Comparison of ENCODE assay signal across 26 cellular contexts in genomic region chr15:93271871-93272270, GRCh38.
"Had no signal": no experiment of that assay in that cellular context is flagged by ENCODE, and none has a peak within 500 bp of the region (broad histone marks: within the 10 kb centered on the region; RNA-seq: fewer than 3 reads in every experiment).

No MANE protein-coding gene starts in this region.

- H3K4me3 ChIP-seq: body of pancreas, esophagus squamous epithelium, gastroesophageal sphincter had no signal

- H3K4me1 ChIP-seq: body of pancreas, esophagus squamous epithelium, gastroesophageal sphincter had no signal

- H3K4me1 Mint-ChIP-seq: activated CD4-positive, alpha-beta T cell treated with anti-CD3 and anti-CD28 coated beads for 36 hours; activated CD4-positive, alpha-beta T cell treated with anti-CD3 and anti-CD28 coated beads, Interleukin-2, amount 10 ng/mL, durations not matched to agents 24 days and 14 days; activated T-helper 17 cell treated with anti-CD3 and anti-CD28 coated beads, Interleukin-2, amount 50 U/mL, for 72 hours had no signal

- H3K27ac ChIP-seq: body of pancreas, epithelial cell of prostate, esophagus squamous epithelium, gastroesophageal sphincter had no signal

- H3K9me3 ChIP-seq: body of pancreas had no signal

- H3K36me3 Mint-ChIP-seq: activated CD4-positive, alpha-beta memory T cell treated with anti-CD3 and anti-CD28 coated beads for 36 hours; activated naive CD8-positive, alpha-beta T cell had no signal

- H3K27me3 ChIP-seq: body of pancreas, esophagus squamous epithelium, gastroesophageal sphincter had no signal

- H3K27ac Mint-ChIP-seq: activated CD4-positive, alpha-beta memory T cell treated with anti-CD3 and anti-CD28 coated beads for 36 hours; activated CD4-positive, alpha-beta T cell treated with anti-CD3 and anti-CD28 coated beads for 36 hours; activated CD4-positive, alpha-beta T cell treated with anti-CD3 and anti-CD28 coated beads, Interleukin-2, amount 10 ng/mL, durations not matched to agents 24 days and 14 days; activated CD8-positive, alpha-beta T cell treated with anti-CD3 and anti-CD28 coated beads, Interleukin-2, amount 10 ng/mL, durations not matched to agents 7 days and 5 days; activated naive CD8-positive, alpha-beta T cell; activated T-helper 17 cell treated with anti-CD3 and anti-CD28 coated beads, Interleukin-2, amount 50 U/mL, for 72 hours; effector memory CD8-positive, alpha-beta T cell had no signal

- DNase-seq: activated CD4-positive, alpha-beta memory T cell treated with anti-CD3 and anti-CD28 coated beads for 36 hours; activated CD4-positive, alpha-beta T cell treated with anti-CD3 and anti-CD28 coated beads for 36 hours; activated CD4-positive, alpha-beta T cell treated with anti-CD3 and anti-CD28 coated beads, Interleukin-2, amount 10 ng/mL, durations not matched to agents 24 days and 14 days; activated CD4-positive, CD25-positive, alpha-beta regulatory T cell; activated CD4-positive, CD25-positive, alpha-beta regulatory T cell treated with anti-CD3 and anti-CD28 coated beads, Interleukin-2, amount 50 U/mL, for 72 hours; activated CD8-positive, alpha-beta T cell treated with anti-CD3 and anti-CD28 coated beads, Interleukin-2, amount 10 ng/mL, durations not matched to agents 7 days and 5 days; activated effector memory CD4-positive, alpha-beta T cell treated with Interleukin-2 at 50 U/mL for 16 hours; activated gamma-delta T cell treated with Interleukin-2 at 50 U/mL for 16 hours; activated naive CD4-positive, alpha-beta T cell treated with anti-CD3 and anti-CD28 coated beads, Interleukin-2, amount 50 U/mL, for 16 hours; activated naive CD4-positive, alpha-beta T cell treated with Interleukin-2 at 50 U/mL for 16 hours; activated T-cell treated with anti-CD3 and anti-CD28 coated beads, Interleukin-2, amount 50 U/mL, for 4 hours; amniotic stem cell; aorta; body of pancreas; caudate nucleus; cortex of kidney; dermis blood vessel endothelial cell; effector CD4-positive, alpha-beta T cell; effector memory CD8-positive, alpha-beta T cell; esophagus squamous epithelium; foreskin melanocyte; T-helper 2 cell had no signal

- ATAC-seq: activated CD4-positive, alpha-beta T cell treated with anti-CD3 and anti-CD28 coated beads for 36 hours; activated CD8-positive, alpha-beta T cell treated with anti-CD3 and anti-CD28 coated beads, Interleukin-2, amount 10 ng/mL, durations not matched to agents 7 days and 5 days; activated T-cell treated with anti-CD3 and anti-CD28 coated beads, Interleukin-2, amount 50 U/mL, for 4 hours; activated T-helper 17 cell treated with anti-CD3 and anti-CD28 coated beads, Interleukin-2, amount 50 U/mL, for 72 hours; body of pancreas; effector memory CD8-positive, alpha-beta T cell; gastroesophageal sphincter had no signal

- H3K4me3 Mint-ChIP-seq: activated CD4-positive, alpha-beta memory T cell treated with anti-CD3 and anti-CD28 coated beads for 36 hours; activated CD4-positive, alpha-beta T cell treated with anti-CD3 and anti-CD28 coated beads for 36 hours; activated CD4-positive, alpha-beta T cell treated with anti-CD3 and anti-CD28 coated beads, Interleukin-2, amount 10 ng/mL, durations not matched to agents 24 days and 14 days; activated CD8-positive, alpha-beta T cell treated with anti-CD3 and anti-CD28 coated beads, Interleukin-2, amount 10 ng/mL, durations not matched to agents 7 days and 5 days; activated naive CD8-positive, alpha-beta T cell; activated T-cell treated with anti-CD3 and anti-CD28 coated beads, Interleukin-2, amount 50 U/mL, for 4 hours; activated T-helper 17 cell treated with anti-CD3 and anti-CD28 coated beads, Interleukin-2, amount 50 U/mL, for 72 hours; effector memory CD8-positive, alpha-beta T cell had no signal

- H3K9me3 Mint-ChIP-seq: activated CD4-positive, alpha-beta memory T cell treated with anti-CD3 and anti-CD28 coated beads for 36 hours; activated CD4-positive, alpha-beta T cell treated with anti-CD3 and anti-CD28 coated beads, Interleukin-2, amount 10 ng/mL, durations not matched to agents 24 days and 14 days; activated T-cell treated with anti-CD3 and anti-CD28 coated beads, Interleukin-2, amount 50 U/mL, for 4 hours had no signal

- H3K27me3 Mint-ChIP-seq: activated CD4-positive, alpha-beta memory T cell treated with anti-CD3 and anti-CD28 coated beads for 36 hours; activated CD4-positive, alpha-beta T cell treated with anti-CD3 and anti-CD28 coated beads for 36 hours; activated naive CD8-positive, alpha-beta T cell had no signal

- H3K36me3 ChIP-seq: esophagus squamous epithelium, gastroesophageal sphincter had no signal
